Comparison of ENCODE assay signal across 8 cellular contexts in genomic region chr1:16888806-16889178, GRCh38. TPM values are rescaled to one million over a fixed set of nuclear protein-coding genes. Genes with fewer than 3 reads are reported as not detected.
DNase-seq lines count a peak whose midpoint lies in the region; ATAC-seq, FAIRE-seq and TF ChIP-seq lines count a peak whose summit lies in the region.

No MANE protein-coding gene starts in this region.

- TF ChIP-seq POLR2A in HepG2 (IDR thresholded peaks at IDR 0.05; ENCODE audit: insufficient read depth in 1 of 2, low read depth in 2 of 2, low read length in 2 of 2) = no peak
- TF ChIP-seq POLR2A in uterus (IDR thresholded peaks at IDR 0.05) = no peak

- H3K4ac ChIP-seq in mesenchymal stem cell (ENCODE audit: low read depth in 1 of 2, low read length in 2 of 2) = peak overlapping the region in 1 of 2 experiments; percentile 91

- no peak for ATAC-seq in HepG2
- ATAC-seq in HG03442 (IDR thresholded peaks at IDR 0.05; ENCODE audit: unreplicated experiment) = no peak

- H3K4me3 ChIP-seq in liver (ENCODE audit: low read depth in 1 of 3, low read length in 3 of 3) = peak overlapping the region; percentile 63 to 74 (median 73)
- H3K4me3 ChIP-seq in HepG2 (replicated peaks in 1 of 3; ENCODE audit: insufficient read depth in 1 of 3, low read depth in 2 of 3, low read length in 3 of 3) = no peak overlapping the region
- peak overlapping the region; percentile 60 to 85 for H3K4me3 ChIP-seq in mesenchymal stem cell (ENCODE audit: insufficient read depth in 1 of 2, low read depth in 1 of 2, low read length in 2 of 2)
- peak overlapping the region; percentile 46 to 57 for H3K4me3 ChIP-seq in uterus

- in situ Hi-C loops in HepG2 (cut with HindIII; ENCODE audit: extremely low pct_ligation_motif_present, low pct_unique_long_range_greater_than_20kb) = no loop called here

- peaks cover 9 to 41% (median 22%) of the 10 kb centered on the region in 4 donors for H3K4me1 ChIP-seq in liver (ENCODE audit: control insufficient read depth in 4 of 4, insufficient read depth in 4 of 4, low read length in 3 of 4)
- H3K4me1 ChIP-seq in HepG2 (ENCODE audit: insufficient read depth, low read length) = peaks cover 8% of the 10 kb centered on the region
- peaks cover 2% of the 10 kb centered on the region for H3K4me1 ChIP-seq in mesenchymal stem cell (ENCODE audit: control insufficient read depth, insufficient read depth, low read depth, low read length)
- H3K4me1 ChIP-seq in uterus = no peaks in the 10 kb centered on the region

- H3K27ac ChIP-seq in liver (ENCODE audit: low read depth in 1 of 2, low read length in 2 of 2) (peak overlapping the region; percentile 89 to 96), HepG2 (ENCODE audit: extremely low read length, insufficient read depth, low read length) (no peak overlapping the region), cingulate gyrus (ENCODE audit: low read depth, low read length) (peak overlapping the region; percentile 91), mesenchymal stem cell (ENCODE audit: low read length, poor library complexity, severe bottlenecking) (peak overlapping the region; percentile 88), uterus (peak overlapping the region; percentile 90 to 93)

- no peak overlapping the region for H2AFZ ChIP-seq in HepG2 (ENCODE audit: low read length)
- peak overlapping the region; percentile 71 for H2AFZ ChIP-seq in mesenchymal stem cell (ENCODE audit: low read depth, low read length)

- 23% methylated on average over 20 of the region's 20 CpGs for WGBS in liver
- 69% methylated on average over 20 of the region's 20 CpGs for WGBS in HepG2 (ENCODE audit: low lambda C conversion rate)
- 13% methylated on average over 20 of the region's 20 CpGs for WGBS in mesenchymal stem cell

- intact Hi-C loops in HepG2 (cut with micrococcal nuclease; ENCODE audit: unreplicated experiment) (no loop called here), uterus (cut with DNase I; ENCODE audit: low total_unique reads) (no loop called here)

- no peak overlapping the region for H4K91ac ChIP-seq in mesenchymal stem cell (ENCODE audit: low read length)

- H4K20me1 ChIP-seq in HepG2 (ENCODE audit: insufficient read depth, low read length) = no peaks in the 10 kb centered on the region

- H3K9me3 ChIP-seq in liver (ENCODE audit: control insufficient read depth in 4 of 4, low read length in 3 of 4) (no peaks in the 10 kb centered on the region), HepG2 (ENCODE audit: low read length) (no peaks in the 10 kb centered on the region), mesenchymal stem cell (ENCODE audit: control insufficient read depth, low read length) (no peaks in the 10 kb centered on the region), uterus (no peaks in the 10 kb centered on the region)

- no TSS peak for BruUV-seq in HepG2 (replicated peaks; lab: Mats Ljungman, UMichigan)

- no peak for FAIRE-seq in HepG2 (lab: Jason Lieb, UNC)

- H3K9ac ChIP-seq in liver (ENCODE audit: low read depth in 1 of 2, low read length in 2 of 2) = peak overlapping the region; percentile 52 to 83
- H3K9ac ChIP-seq in HepG2 (ENCODE audit: insufficient read depth, low read depth, low read length) = no peak overlapping the region
- H3K9ac ChIP-seq in mesenchymal stem cell (ENCODE audit: low read length) = peak overlapping the region; percentile 90

- TF ChIP-seq EP300 in HepG2 (IDR thresholded peaks at IDR 0.05; ENCODE audit: low read depth in 2 of 2, low read length in 2 of 2) = no peak
- no peak for TF ChIP-seq EP300 in HepG2 (CRISPR knock-in tag; IDR thresholded peaks at IDR 0.05; ENCODE audit: borderline replicate concordance)

- H2BK15ac ChIP-seq in mesenchymal stem cell (ENCODE audit: low read depth, poor library complexity, severe bottlenecking) = no peak overlapping the region

- H4K8ac ChIP-seq in mesenchymal stem cell (ENCODE audit: low read length) = peak overlapping the region; percentile 92

- H3K14ac ChIP-seq in mesenchymal stem cell (ENCODE audit: low read length in 2 of 2) = no peak overlapping the region

- TF ChIP-seq RAD21 in liver (IDR thresholded peaks at IDR 0.05) = no peak
- no peak for TF ChIP-seq RAD21 in HepG2 (CRISPR knock-in tag; IDR thresholded peaks at IDR 0.05)

- H3K27me3 ChIP-seq in liver (ENCODE audit: control insufficient read depth in 4 of 4, insufficient read depth in 4 of 4, low read length in 3 of 4) (no peaks in the 10 kb centered on the region), HepG2 (ENCODE audit: control insufficient read depth in 1 of 2, insufficient read depth in 2 of 2, low read length in 2 of 2) (peaks cover 0 to 11% of the 10 kb centered on the region in 2 experiments; a peak in 2 of 5 replicates), mesenchymal stem cell (ENCODE audit: control insufficient read depth in 1 of 2, insufficient read depth in 1 of 2, low read length in 2 of 2) (peaks cover 5 to 21% of the 10 kb centered on the region in 2 experiments), uterus (no peaks in the 10 kb centered on the region)

- H2BK12ac ChIP-seq in mesenchymal stem cell (ENCODE audit: low read length in 2 of 2) = no peak overlapping the region

- H3K18ac ChIP-seq in mesenchymal stem cell (ENCODE audit: low read depth in 1 of 2, low read length in 2 of 2) = peak overlapping the region; percentile 70 to 77

- peak overlapping the region; percentile 19 for H2BK5ac ChIP-seq in mesenchymal stem cell (ENCODE audit: low read depth, low read length, poor library complexity, severe bottlenecking)

- H3K79me2 ChIP-seq in HepG2 (ENCODE audit: insufficient read depth, low read length) = no peaks in the 10 kb centered on the region

- no peak for TF ChIP-seq CTCF in liver (IDR thresholded peaks at IDR 0.05; ENCODE audit: low read depth, low read length, missing input control)
- TF ChIP-seq CTCF in HepG2 (CRISPR knock-in tag; IDR thresholded peaks at IDR 0.05) = no peak
- no peak for TF ChIP-seq CTCF in uterus (IDR thresholded peaks at IDR 0.05)

- H3K4me2 ChIP-seq in HepG2 (ENCODE audit: low read depth, low read length) = no peak overlapping the region
- H3K4me2 ChIP-seq in mesenchymal stem cell (ENCODE audit: low read length, poor library complexity, severe bottlenecking) = peak overlapping the region; percentile 90

- no peaks in the 10 kb centered on the region for H3K79me1 ChIP-seq in mesenchymal stem cell (replicated peaks; ENCODE audit: low read length, poor library complexity, severe bottlenecking)

- H3K36me3 ChIP-seq in liver (ENCODE audit: control insufficient read depth in 4 of 4, insufficient read depth in 3 of 4, low read depth in 1 of 4, low read length in 3 of 4) = no peaks in the 10 kb centered on the region
- no peaks in the 10 kb centered on the region for H3K36me3 ChIP-seq in HepG2 (replicated peaks in 1 of 2; ENCODE audit: control insufficient read depth in 1 of 2, insufficient read depth in 2 of 2, low read length in 2 of 2)
- H3K36me3 ChIP-seq in mesenchymal stem cell (ENCODE audit: control insufficient read depth in 1 of 2, insufficient read depth in 2 of 2, low read depth in 1 of 2, low read length in 2 of 2) = no peaks in the 10 kb centered on the region
- H3K36me3 ChIP-seq in uterus = no peaks in the 10 kb centered on the region

- CTCF ChIA-PET in HepG2 (lab: Yijun Ruan, JAX; ENCODE audit: low intra/inter-chr PET ratio, low total read pairs) = no interaction called here

- H2AK5ac ChIP-seq in mesenchymal stem cell (ENCODE audit: low read length, severe bottlenecking) = no peak overlapping the region

- H2BK120ac ChIP-seq in mesenchymal stem cell (ENCODE audit: low read depth, low read length) = peak overlapping the region; percentile 64

- DNase-seq in HepG2 (ENCODE audit: low spot score) = no peak
- DNase-seq in mesenchymal stem cell = no peak
- DNase-seq in uterus = no peak
- no peak for DNase-seq in DMS153 (lab: John Stamatoyannopoulos, UW)
- no peak for DNase-seq in activated CD8-positive, alpha-beta memory T cell treated with anti-CD3 and anti-CD28 coated beads for 24 hours

- H3K23ac ChIP-seq in mesenchymal stem cell (ENCODE audit: low read length in 2 of 2) = no peak overlapping the region

- POLR2A ChIA-PET in HepG2 (lab: Yijun Ruan, JAX) = no interaction called here

RNA-seq across cellular contexts. Expression of gene RNU1-2, which starts 7.0 kb away (rescaled TPM):
- total RNA-seq in liver (under 1 TPM; under 0.01 TPM), HepG2 (2016; rRNA removed; fragmentation: Illumina TruSeq; extraction: Trizol) (859 and 11,018 TPM in 2 replicates), uterus (1,000 to 10,000 TPM in 1 of 4 donors, under 1 TPM in 3; under 0.01 to 2,125 (median under 0.01) TPM)
- polyA plus RNA-seq in liver (10 to 100 TPM in 1 of 2 donors, not detected in 1; 16.7 TPM), HepG2 (2011; rRNA removed) (under 0.01 TPM in 2 replicates)
- total RNA-seq in HepG2 (2016; cell fraction: cytosol; rRNA removed; fragmentation: Illumina TruSeq; extraction: Trizol; ENCODE audit: low read depth) = 16,281 and 17,236 TPM in 2 replicates
- total RNA-seq in HepG2 (2016; cell fraction: insoluble cytoplasmic fraction; rRNA removed; fragmentation: Illumina TruSeq; extraction: Trizol) = 1,309 and 10,613 TPM in 2 replicates
- total RNA-seq in HepG2 (2016; cell fraction: membrane; rRNA removed; fragmentation: Illumina TruSeq; extraction: Trizol) = 2,848 and 3,475 TPM in 2 replicates
- total RNA-seq in HepG2 (2016; cell fraction: nucleus; rRNA removed; fragmentation: Illumina TruSeq; extraction: Trizol) = 52,466 and 64,417 TPM in 2 replicates
- under 0.01 TPM in 2 replicates for polyA plus RNA-seq in HepG2 (2011; cell fraction: cytosol; rRNA removed)
- under 0.01 TPM in 2 replicates for polyA plus RNA-seq in HepG2 (2011; cell fraction: nucleus; rRNA removed)
- 78.2 TPM in 1 of 2 replicates, not detected in the other for polyA plus RNA-seq in HepG2 (2012)
- 27.3 and 44.4 TPM in 2 replicates for polyA plus RNA-seq in HepG2 (2016; cell fraction: cytosol; fragmentation: Illumina TruSeq; extraction: Trizol; ENCODE audit: low read depth)
- not detected in 2 replicates for polyA plus RNA-seq in HepG2 (2016; cell fraction: insoluble cytoplasmic fraction; fragmentation: Illumina TruSeq; extraction: Trizol; ENCODE audit: low read depth)
- not detected in 2 replicates for polyA plus RNA-seq in HepG2 (2016; cell fraction: membrane; fragmentation: Illumina TruSeq; extraction: Trizol; ENCODE audit: low read depth)
- 32.8 TPM in 1 of 2 replicates, not detected in the other for polyA plus RNA-seq in HepG2 (2016; cell fraction: nucleus; fragmentation: Illumina TruSeq; extraction: Trizol; ENCODE audit: insufficient read depth, low read depth)
- 12,820 and 15,604 TPM in 2 replicates for polyA minus RNA-seq in HepG2 (2011; rRNA and poly(A)+ RNA removed; ENCODE audit: low replicate concordance)
- 90,102 and 105,040 TPM in 2 replicates for polyA minus RNA-seq in HepG2 (2011; cell fraction: cytosol; rRNA and poly(A)+ RNA removed)
- 42,574 and 58,030 TPM in 2 replicates for polyA minus RNA-seq in HepG2 (2011; cell fraction: nucleus; rRNA and poly(A)+ RNA removed)
- not detected for polyA plus RNA-seq in mesenchymal stem cell (2013, experiment 1 of 2)
- polyA plus RNA-seq in mesenchymal stem cell (2013, experiment 2 of 2) = not detected

RNA-seq across cellular contexts. Expression of gene CROCC, which starts 32.9 kb away (rescaled TPM):
- total RNA-seq in liver (1 to 10 TPM; 6.3 to 8.3 TPM), HepG2 (2016; rRNA removed; fragmentation: Illumina TruSeq; extraction: Trizol) (2.6 and 7.8 TPM in 2 replicates), uterus (10 to 100 TPM; 10.2 to 73.5 (median 32.9) TPM)
- polyA plus RNA-seq in liver (1 to 10 TPM; 2.9 to 3.9 TPM), HepG2 (2011; rRNA removed) (15.5 and 16.6 TPM in 2 replicates)
- 3.6 and 4.0 TPM in 2 replicates for total RNA-seq in HepG2 (2016; cell fraction: cytosol; rRNA removed; fragmentation: Illumina TruSeq; extraction: Trizol; ENCODE audit: low read depth)
- 2.9 and 8.4 TPM in 2 replicates for total RNA-seq in HepG2 (2016; cell fraction: insoluble cytoplasmic fraction; rRNA removed; fragmentation: Illumina TruSeq; extraction: Trizol)
- 2.6 and 3.1 TPM in 2 replicates for total RNA-seq in HepG2 (2016; cell fraction: membrane; rRNA removed; fragmentation: Illumina TruSeq; extraction: Trizol)
- total RNA-seq in HepG2 (2016; cell fraction: nucleus; rRNA removed; fragmentation: Illumina TruSeq; extraction: Trizol) = 8.6 and 11.9 TPM in 2 replicates
- polyA plus RNA-seq in HepG2 (2011; cell fraction: cytosol; rRNA removed) = 3.4 and 5.7 TPM in 2 replicates
- 81.7 and 94.3 TPM in 2 replicates for polyA plus RNA-seq in HepG2 (2011; cell fraction: nucleus; rRNA removed)
- polyA plus RNA-seq in HepG2 (2012) = 6.3 and 6.8 TPM in 2 replicates
- 0.84 and 0.97 TPM in 2 replicates for polyA plus RNA-seq in HepG2 (2016; cell fraction: cytosol; fragmentation: Illumina TruSeq; extraction: Trizol; ENCODE audit: low read depth)
- polyA plus RNA-seq in HepG2 (2016; cell fraction: insoluble cytoplasmic fraction; fragmentation: Illumina TruSeq; extraction: Trizol; ENCODE audit: low read depth) = 2.3 and 2.7 TPM in 2 replicates
- 1.2 and 1.7 TPM in 2 replicates for polyA plus RNA-seq in HepG2 (2016; cell fraction: membrane; fragmentation: Illumina TruSeq; extraction: Trizol; ENCODE audit: low read depth)
- polyA plus RNA-seq in HepG2 (2016; cell fraction: nucleus; fragmentation: Illumina TruSeq; extraction: Trizol; ENCODE audit: insufficient read depth, low read depth) = 42.1 and 44.2 TPM in 2 replicates
- polyA minus RNA-seq in HepG2 (2011; rRNA and poly(A)+ RNA removed; ENCODE audit: low replicate concordance) = 18.9 and 23.5 TPM in 2 replicates
- 3.0 and 3.3 TPM in 2 replicates for polyA minus RNA-seq in HepG2 (2011; cell fraction: cytosol; rRNA and poly(A)+ RNA removed)
- polyA minus RNA-seq in HepG2 (2011; cell fraction: nucleus; rRNA and poly(A)+ RNA removed) = 22.1 and 23.3 TPM in 2 replicates
- polyA plus RNA-seq in mesenchymal stem cell (2013, experiment 1 of 2) = 7.4 TPM
- polyA plus RNA-seq in mesenchymal stem cell (2013, experiment 2 of 2) = 6.9 TPM

Comparison
In these comparisons a context has a peak if more than half of its experiments do, and no peak if none do; other contexts are left out.
1. H3K4me3 ChIP-seq: peak in liver (3 of 3), mesenchymal stem cell (2 of 2) and uterus (2 of 2); none in HepG2 (0 of 3).